ENCODE assay signal across 1 cellular context in genomic region chr2:8623958-8624591, GRCh38.
TF ChIP-seq lines count a peak whose summit lies in the region.

No MANE protein-coding gene starts in this region.

TF ChIP-seq in Ishikawa, 13 proteins besides CTCF, POLR2A, EP300 and RAD21:
- no peak for TF ChIP-seq TAF1 (IDR thresholded peaks at IDR 0.05; ENCODE audit: low read depth)
- TF ChIP-seq ZBTB7A (IDR thresholded peaks at IDR 0.05; ENCODE audit: low read depth) = no peak
- TF ChIP-seq NFIC (IDR thresholded peaks at IDR 0.05) = no peak
- no peak for TF ChIP-seq TEAD4 (IDR thresholded peaks at IDR 0.05)
- no peak for TF ChIP-seq YY1 (IDR thresholded peaks at IDR 0.05; ENCODE audit: low read depth)
- TF ChIP-seq, protein P1, sequence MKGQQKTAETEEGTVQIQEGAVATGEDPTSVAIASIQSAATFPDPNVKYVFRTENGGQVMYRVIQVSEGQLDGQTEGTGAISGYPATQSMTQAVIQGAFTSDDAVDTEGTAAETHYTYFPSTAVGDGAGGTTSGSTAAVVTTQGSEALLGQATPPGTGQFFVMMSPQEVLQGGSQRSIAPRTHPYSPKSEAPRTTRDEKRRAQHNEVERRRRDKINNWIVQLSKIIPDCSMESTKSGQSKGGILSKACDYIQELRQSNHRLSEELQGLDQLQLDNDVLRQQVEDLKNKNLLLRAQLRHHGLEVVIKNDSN (IDR thresholded peaks at IDR 0.05) = peak; percentile 36; the same call in 1 of the 2 replicates
- no peak for TF ChIP-seq EGR1 (IDR thresholded peaks at IDR 0.05)
